In the genomic region with DNA sequence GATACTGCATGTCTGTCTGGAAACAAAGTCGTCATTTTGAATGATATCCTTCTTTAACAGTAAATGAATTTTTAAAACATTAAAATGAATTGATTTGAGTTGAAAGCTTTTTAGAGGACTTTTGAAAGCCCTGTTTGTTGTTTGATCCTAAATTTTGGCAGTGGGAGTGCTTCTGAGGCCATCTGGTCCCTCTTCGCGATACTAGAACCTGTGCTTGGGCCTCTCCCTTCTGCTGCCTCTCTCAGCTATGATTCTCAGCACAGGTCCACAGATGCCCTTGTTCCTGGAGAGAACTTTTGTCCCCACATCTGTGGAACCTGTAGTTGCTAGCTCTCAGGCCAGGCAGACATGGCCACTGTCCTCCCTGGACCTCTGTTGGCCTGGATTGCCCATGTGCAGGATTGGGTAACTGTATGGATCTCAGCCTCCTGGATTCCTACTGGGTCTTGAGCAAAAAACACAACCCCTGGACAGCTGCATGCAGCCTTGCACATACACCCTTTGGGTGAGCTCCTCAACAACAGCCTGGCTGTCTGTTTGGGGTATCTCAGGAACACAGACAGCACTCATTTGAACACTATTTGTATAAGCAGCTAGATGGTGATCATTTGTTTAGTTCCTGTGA, we compare ENCODE assay signal across 15 cellular contexts.
"Had no signal": no experiment of that assay in that cellular context is flagged by ENCODE, and none has a peak within 500 bp of the region (broad histone marks: within the 10 kb centered on the region; RNA-seq: fewer than 3 reads in every experiment).

No MANE protein-coding gene starts in this region.

- H3K36me3 ChIP-seq: brain microvascular endothelial cell, neutrophil had no signal

- FAIRE-seq: frontal cortex, TTC549 had no signal

- H3K27me3 ChIP-seq: brain microvascular endothelial cell had no signal

- DNase-seq: activated CD4-positive, CD25-positive, alpha-beta regulatory T cell; activated naive CD8-positive, alpha-beta T cell treated with anti-CD3 and anti-CD28 coated beads for 36 hours; brain microvascular endothelial cell; dermis blood vessel endothelial cell; islet precursor cell; mammary epithelial cell; naive thymus-derived CD8-positive, alpha-beta T cell; stimulated activated CD4-positive, alpha-beta T cell treated with anti-CD3 and anti-CD28 coated beads, Interleukin-4, amount 100 ng/mL, for 24 hours; stimulated activated naive CD8-positive, alpha-beta T cell treated with anti-CD3 and anti-CD28 coated beads, Interleukin-15, Interleukin-2, amounts not matched to agents 100 U/mL and 50 U/mL, for 24 hours; trophoblast cell had no signal

- H3K27ac ChIP-seq: brain microvascular endothelial cell, epithelial cell of prostate, neutrophil, parathyroid adenoma had no signal

- H3K9me3 ChIP-seq: neutrophil had no signal

- H3K9ac ChIP-seq: parathyroid adenoma had no signal

- H3K4me1 ChIP-seq: parathyroid adenoma had no signal
